ENCODE assay signal across 21 cellular contexts in the genomic region with DNA sequence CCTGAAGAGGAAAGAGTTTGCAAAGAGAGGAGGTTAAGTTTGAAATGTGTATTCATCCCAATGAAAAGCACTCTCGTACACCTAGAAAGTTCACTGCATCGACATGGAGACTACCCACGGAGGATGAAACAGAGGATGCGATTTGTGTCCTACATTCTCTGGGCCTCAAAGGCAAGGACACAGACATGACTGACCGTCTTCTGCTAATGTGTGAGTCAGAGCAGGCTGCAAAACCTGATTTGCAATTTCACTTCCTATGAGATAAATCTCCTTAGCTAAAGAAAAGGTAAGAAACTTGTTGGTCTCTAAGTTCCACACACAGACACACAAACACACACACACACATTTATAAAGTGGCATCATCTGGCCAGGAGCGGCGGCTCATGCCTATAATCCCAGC.
A peak's percentile ranks its signal among the peaks of the same experiment; 100 is the strongest.
DNase-seq lines count a peak whose midpoint lies in the region; ATAC-seq, FAIRE-seq and TF ChIP-seq lines count a peak whose summit lies in the region.
"Had no signal": no experiment of that assay in that cellular context is flagged by ENCODE, and none has a peak within 500 bp of the region (broad histone marks: within the 10 kb centered on the region; RNA-seq: fewer than 3 reads in every experiment).

No MANE protein-coding gene starts in this region.

- H3K9me3 ChIP-seq in A549, result no peaks in the 10 kb centered on the region
- H3K9me3 ChIP-seq in H9 (ENCODE audit: control insufficient read depth, low read depth, low read length), result no peaks in the 10 kb centered on the region
- H3K9me3 ChIP-seq: vagina had no signal

- ATAC-seq in A549 (no peak), GM21529 (IDR thresholded peaks at IDR 0.05; ENCODE audit: unreplicated experiment) (no peak), GM21723 (IDR thresholded peaks at IDR 0.05; ENCODE audit: unreplicated experiment) (no peak)
- ATAC-seq: activated CD4-positive, alpha-beta T cell treated with anti-CD3 and anti-CD28 coated beads for 36 hours; left colon had no signal

- H3K56ac ChIP-seq in H9 (ENCODE audit: insufficient read length, low read depth, low read length), result no peak overlapping the region

- no peak overlapping the region for H2BK5ac ChIP-seq in H9 (ENCODE audit: insufficient read length, low read length)

- intact Hi-C loops in activated T-helper 2 cell treated with anti-CD3 and anti-CD28 coated beads, Interferon-gamma antibody, Interleukin-2, Interleukin-4, amounts not matched to agents 10 μg/mL and 5 μg/mL and 100 μg/mL, durations not matched to agents 14 hours and 24 hours and 36 hours (cut with micrococcal nuclease), result no loop called here
- intact Hi-C loops in activated CD4-positive, alpha-beta T cell treated with anti-CD3 and anti-CD28 coated beads, Interleukin-2, amount 10 ng/mL, durations not matched to agents 24 days and 14 days (cut with micrococcal nuclease), result no loop called here

- no peaks in the 10 kb centered on the region for H3K79me1 ChIP-seq in H9 (ENCODE audit: insufficient read depth, low read depth, low read length, poor library complexity, severe bottlenecking)

- no peak overlapping the region for H3K23ac ChIP-seq in H9 (ENCODE audit: insufficient read length, low read depth, low read length)

- FAIRE-seq in A549 (lab: Jason Lieb, UNC), result peak; percentile 65

- H3K4ac ChIP-seq in H9 (ENCODE audit: low read depth, low read length), result no peak overlapping the region

- POLR2A ChIA-PET in A549 (lab: Yijun Ruan, JAX), result no interaction called here

- H2BK15ac ChIP-seq in H9 (ENCODE audit: low read depth, low read length), result no peak overlapping the region

- no peak overlapping the region for H3K4me3 ChIP-seq in A549
- H3K4me3 ChIP-seq: neural progenitor cell, vagina had no signal

- H2BK20ac ChIP-seq in H9 (ENCODE audit: low read depth, low read length, poor library complexity, severe bottlenecking), result no peak overlapping the region

- no peak overlapping the region for H3K4me2 ChIP-seq in A549
- no peak overlapping the region for H3K4me2 ChIP-seq in H9 (ENCODE audit: insufficient read depth, insufficient read length, low read length)
- H3K4me2 ChIP-seq: neural progenitor cell had no signal

- H2AK5ac ChIP-seq in H9 (ENCODE audit: insufficient read length, low read length), result no peak overlapping the region

- no peaks in the 10 kb centered on the region for H3K27me3 ChIP-seq in H9 (ENCODE audit: insufficient read depth, low read length)
- H3K27me3 ChIP-seq: neural progenitor cell, vagina had no signal

- H3K27ac ChIP-seq in A549 (no peak overlapping the region), H9 (ENCODE audit: insufficient read length, low read depth, low read length) (no peak overlapping the region)
- H3K27ac ChIP-seq: neural progenitor cell, vagina had no signal

- H3K4me1 ChIP-seq in A549 (peaks cover 2% of the 10 kb centered on the region), H9 (ENCODE audit: insufficient read depth, low read length) (no peaks in the 10 kb centered on the region)
- H3K4me1 ChIP-seq: neural progenitor cell had no signal

- TF ChIP-seq RAD21 in A549 (conservative IDR thresholded peaks at IDR 0.05 in 1 of 2, IDR thresholded peaks at IDR 0.05 in 1 of 2), result no peak

- no peak overlapping the region for H4K8ac ChIP-seq in H9 (replicated peaks; ENCODE audit: insufficient read length, low read depth, low read length)

- H3T11ph ChIP-seq in H9 (ENCODE audit: low read length), result no peak overlapping the region

- H4K91ac ChIP-seq in H9 (ENCODE audit: insufficient read length, low read depth, low read length), result no peak overlapping the region

- no peaks in the 10 kb centered on the region for H4K20me1 ChIP-seq in H9 (ENCODE audit: control insufficient read depth, insufficient read depth, insufficient read length)

- H2AFZ ChIP-seq in H9 (ENCODE audit: low read length), result no peak overlapping the region
- H2AFZ ChIP-seq: neural progenitor cell had no signal

- no peaks in the 10 kb centered on the region for H3K9me3 Mint-ChIP-seq in H9
- no peaks in the 10 kb centered on the region for H3K9me3 Mint-ChIP-seq in activated T-helper 2 cell treated with anti-CD3 and anti-CD28 coated beads, Interferon-gamma antibody, Interleukin-2, Interleukin-4, amounts not matched to agents 10 μg/mL and 5 μg/mL and 100 μg/mL, durations not matched to agents 14 hours and 24 hours and 36 hours
- no peaks in the 10 kb centered on the region for H3K9me3 Mint-ChIP-seq in activated CD4-positive, alpha-beta T cell treated with anti-CD3 and anti-CD28 coated beads, Interleukin-2, amount 10 ng/mL, durations not matched to agents 24 days and 14 days
- H3K9me3 Mint-ChIP-seq: CD4-positive, alpha-beta T cell; neural progenitor cell had no signal

- peaks cover 3 to 5% of the 10 kb centered on the region in 2 experiments; a peak in 2 of 4 replicates for H3K4me1 Mint-ChIP-seq in H9
- H3K4me1 Mint-ChIP-seq in activated T-helper 2 cell treated with anti-CD3 and anti-CD28 coated beads, Interferon-gamma antibody, Interleukin-2, Interleukin-4, amounts not matched to agents 10 μg/mL and 5 μg/mL and 100 μg/mL, durations not matched to agents 14 hours and 24 hours and 36 hours (ENCODE audit: low read depth), result peaks cover 38% of the 10 kb centered on the region
- peaks cover 7% of the 10 kb centered on the region for H3K4me1 Mint-ChIP-seq in activated CD4-positive, alpha-beta T cell treated with anti-CD3 and anti-CD28 coated beads, Interleukin-2, amount 10 ng/mL, durations not matched to agents 24 days and 14 days
- H3K4me1 Mint-ChIP-seq: neural progenitor cell had no signal

- peak overlapping the region in 2 of 3 experiments; percentile 39 to 52; a peak in 2 of 7 replicates for H3K27ac Mint-ChIP-seq in H9
- H3K27ac Mint-ChIP-seq in activated T-helper 2 cell treated with anti-CD3 and anti-CD28 coated beads, Interferon-gamma antibody, Interleukin-2, Interleukin-4, amounts not matched to agents 10 μg/mL and 5 μg/mL and 100 μg/mL, durations not matched to agents 14 hours and 24 hours and 36 hours, result peak overlapping the region; percentile 0
- no peak overlapping the region for H3K27ac Mint-ChIP-seq in activated CD4-positive, alpha-beta T cell treated with anti-CD3 and anti-CD28 coated beads, Interleukin-2, amount 10 ng/mL, durations not matched to agents 24 days and 14 days
- H3K27ac Mint-ChIP-seq: activated CD4-positive, alpha-beta T cell treated with anti-CD3 and anti-CD28 coated beads for 36 hours; CD4-positive, alpha-beta T cell; neural progenitor cell had no signal

- H3K27me3 Mint-ChIP-seq in H9 (ENCODE audit: low read depth), result no peaks in the 10 kb centered on the region
- H3K27me3 Mint-ChIP-seq in activated T-helper 2 cell treated with anti-CD3 and anti-CD28 coated beads, Interferon-gamma antibody, Interleukin-2, Interleukin-4, amounts not matched to agents 10 μg/mL and 5 μg/mL and 100 μg/mL, durations not matched to agents 14 hours and 24 hours and 36 hours (ENCODE audit: low read depth), result no peaks in the 10 kb centered on the region
- H3K27me3 Mint-ChIP-seq in activated CD4-positive, alpha-beta T cell treated with anti-CD3 and anti-CD28 coated beads, Interleukin-2, amount 10 ng/mL, durations not matched to agents 24 days and 14 days, result no peaks in the 10 kb centered on the region
- H3K27me3 Mint-ChIP-seq: activated CD4-positive, alpha-beta T cell treated with anti-CD3 and anti-CD28 coated beads for 36 hours; CD4-positive, alpha-beta T cell had no signal

- no peak overlapping the region for H4K5ac ChIP-seq in H9 (ENCODE audit: insufficient read length, low read depth, low read length)

- no peak overlapping the region for H3K18ac ChIP-seq in H9 (ENCODE audit: insufficient read length, low read depth, low read length)

- no peak overlapping the region for H3K9ac ChIP-seq in H9 (ENCODE audit: extremely low read depth, insufficient read length, low read length)
- H3K9ac ChIP-seq: neural progenitor cell had no signal

- no peak for TF ChIP-seq POLR2A in A549 (IDR thresholded peaks at IDR 0.05; ENCODE audit: low read length)

- CTCF ChIA-PET in A549 (lab: Yijun Ruan, JAX), result no interaction called here

- no peak overlapping the region for H2BK12ac ChIP-seq in H9 (ENCODE audit: insufficient read length, low read depth, low read length)

- H2BK120ac ChIP-seq in H9 (ENCODE audit: low read depth, low read length, poor library complexity, severe bottlenecking), result no peak overlapping the region

- TF ChIP-seq EP300 in A549 (IDR thresholded peaks at IDR 0.05), result no peak

- peaks cover 0 to 6% (median 4%) of the 10 kb centered on the region in 3 experiments; a peak in 4 of 7 replicates for H3K36me3 Mint-ChIP-seq in H9 (ENCODE audit: insufficient read depth in 1 of 3, low read depth in 3 of 3)
- peaks cover 33% of the 10 kb centered on the region for H3K36me3 Mint-ChIP-seq in activated T-helper 2 cell treated with anti-CD3 and anti-CD28 coated beads, Interferon-gamma antibody, Interleukin-2, Interleukin-4, amounts not matched to agents 10 μg/mL and 5 μg/mL and 100 μg/mL, durations not matched to agents 14 hours and 24 hours and 36 hours (ENCODE audit: low read depth)
- peaks cover 12% of the 10 kb centered on the region for H3K36me3 Mint-ChIP-seq in activated CD4-positive, alpha-beta T cell treated with anti-CD3 and anti-CD28 coated beads, Interleukin-2, amount 10 ng/mL, durations not matched to agents 24 days and 14 days (ENCODE audit: low read depth)

- TF ChIP-seq CTCF in A549 (IDR thresholded peaks at IDR 0.05), result no peak
- no peak for TF ChIP-seq CTCF in H9 (conservative IDR thresholded peaks at IDR 0.05)

- DNase-seq in A549 (ENCODE audit: low read depth in 1 of 2, low spot score in 1 of 2), result no peak
- DNase-seq in H9, result no peak
- no peak for DNase-seq in activated T-helper 2 cell treated with anti-CD3 and anti-CD28 coated beads, Interferon-gamma antibody, Interleukin-2, Interleukin-4, amounts not matched to agents 10 μg/mL and 5 μg/mL and 100 μg/mL, durations not matched to agents 14 hours and 24 hours and 36 hours (ENCODE audit: low spot score)
- peak; percentile 54 for DNase-seq in iris pigment epithelial cell (ENCODE audit: low read depth)
- no peak for DNase-seq in Kasumi-1 (lab: John Stamatoyannopoulos, UW)
- no peak for DNase-seq in activated CD4-positive, alpha-beta T cell treated with anti-CD3 and anti-CD28 coated beads, Interleukin-2, amount 10 ng/mL, durations not matched to agents 24 days and 14 days
- DNase-seq: activated CD4-positive, alpha-beta T cell treated with anti-CD3 and anti-CD28 coated beads for 36 hours; CD4-positive, alpha-beta T cell; dermis blood vessel endothelial cell; DMS79; erythroblast; KBM-7; left colon; NCI-H1105; NCI-H69; stimulated activated CD4-positive, alpha-beta T cell treated with anti-CD3 and anti-CD28 coated beads, Interleukin-4, amount 100 ng/mL, for 24 hours; T-helper 9 cell had no signal

- no peaks in the 10 kb centered on the region for H3K79me2 ChIP-seq in H9 (ENCODE audit: insufficient read depth, low read length)

- no peaks in the 10 kb centered on the region for H3K23me2 ChIP-seq in H9 (ENCODE audit: insufficient read length, low read depth, low read length, poor library complexity, severe bottlenecking)

- H3K4me3 Mint-ChIP-seq in H9, result no peak overlapping the region
- H3K4me3 Mint-ChIP-seq in activated T-helper 2 cell treated with anti-CD3 and anti-CD28 coated beads, Interferon-gamma antibody, Interleukin-2, Interleukin-4, amounts not matched to agents 10 μg/mL and 5 μg/mL and 100 μg/mL, durations not matched to agents 14 hours and 24 hours and 36 hours (ENCODE audit: low read depth), result no peak overlapping the region
- H3K4me3 Mint-ChIP-seq in activated CD4-positive, alpha-beta T cell treated with anti-CD3 and anti-CD28 coated beads, Interleukin-2, amount 10 ng/mL, durations not matched to agents 24 days and 14 days, result no peak overlapping the region
- H3K4me3 Mint-ChIP-seq: activated CD4-positive, alpha-beta T cell treated with anti-CD3 and anti-CD28 coated beads for 36 hours; CD4-positive, alpha-beta T cell; neural progenitor cell had no signal

- 90% methylated on average over 6 of the region's 7 CpGs for WGBS in A549 (ENCODE audit: missing lambda C conversion rate)
- no CpG with 5 or more reads among the region's 7 CpGs for WGBS in H9 (ENCODE audit: extremely low coverage, insufficient read length, low lambda C conversion rate)

- no peak overlapping the region for H3K14ac ChIP-seq in H9 (ENCODE audit: insufficient read depth, low read length)
